In genomic region chr4:70640192-70640591, GRCh38 we compare ENCODE assay signal across 2 cellular contexts.
TF ChIP-seq lines count a peak whose summit lies in the region.

No MANE protein-coding gene starts in this region.

TF ChIP-seq in SK-N-SH, 30 proteins besides CTCF, POLR2A, EP300 and RAD21 (continued from another document):
- no peak for TF ChIP-seq IRF3 (IDR thresholded peaks at IDR 0.05; ENCODE audit: low read depth, low read length)
- TF ChIP-seq FOXM1 (IDR thresholded peaks at IDR 0.05; ENCODE audit: low read depth), result no peak
- TF ChIP-seq USF1 (IDR thresholded peaks at IDR 0.05; ENCODE audit: borderline replicate concordance, low read depth), result no peak
- no peak for TF ChIP-seq EZH2phosphoT487 (IDR thresholded peaks at IDR 0.05; ENCODE audit: borderline replicate concordance, low read depth)
- no peak for TF ChIP-seq FOSL2 (IDR thresholded peaks at IDR 0.05; ENCODE audit: borderline replicate concordance, low read depth)
- no peak for TF ChIP-seq RFX5 (IDR thresholded peaks at IDR 0.05; ENCODE audit: low read length)
- TF ChIP-seq MAX (IDR thresholded peaks at IDR 0.05; ENCODE audit: low read depth), result no peak
TF ChIP-seq in SK-N-SH: peak in this region for 0.

TF ChIP-seq in SK-N-SH treated with all-trans-retinoic acid at 6 μM for 48 hours, 23 proteins besides CTCF, POLR2A, EP300 and RAD21 (continued from another document):
- TF ChIP-seq CREB5 (CRISPR knock-in tag; IDR thresholded peaks at IDR 0.05; ENCODE audit: low read depth) (no peak), CSDC2 (CRISPR knock-in tag; IDR thresholded peaks at IDR 0.05) (no peak), ZNF8 (CRISPR knock-in tag; IDR thresholded peaks at IDR 0.05) (no peak), ZFP3 (CRISPR knock-in tag; IDR thresholded peaks at IDR 0.05) (no peak), TSHZ2 (CRISPR knock-in tag; IDR thresholded peaks at IDR 0.05) (no peak), GLIS3 (CRISPR knock-in tag; IDR thresholded peaks at IDR 0.05) (no peak), ISL1 (CRISPR knock-in tag; IDR thresholded peaks at IDR 0.05) (no peak), PPARA (CRISPR knock-in tag; IDR thresholded peaks at IDR 0.05; ENCODE audit: borderline replicate concordance) (no peak)
